Comparison of ENCODE assay signal across 8 cellular contexts in genomic region chr10:21535976-21536375, GRCh38. TPM values are rescaled to one million over a fixed set of nuclear protein-coding genes. Genes with fewer than 3 reads are reported as not detected.
A peak's percentile ranks its signal among the peaks of the same experiment; 100 is the strongest.
DNase-seq lines count a peak whose midpoint lies in the region; ATAC-seq and TF ChIP-seq lines count a peak whose summit lies in the region.
"Not testable (repeated sequence)": the region's sequence is repeated elsewhere in the genome, so short reads cannot be mapped to it uniquely, and the experiment has no call there.

No MANE protein-coding gene starts in this region.

- TF ChIP-seq CTCF in AG04450 (IDR thresholded peaks at IDR 0.05; ENCODE audit: low read depth, low read length); HFFc6 (IDR thresholded peaks at IDR 0.05); left ventricle myocardium inferior (IDR thresholded peaks at IDR 0.05; ENCODE audit: borderline replicate concordance); smooth muscle cell (IDR thresholded peaks at IDR 0.05; ENCODE audit: borderline replicate concordance, insufficient read depth, poor library complexity, severe bottlenecking): not testable (repeated sequence)

- not testable (repeated sequence) for H3K27ac ChIP-seq in AG04450 (ENCODE audit: low read depth, low read length)
- H3K27ac ChIP-seq in left ventricle myocardium inferior (replicated peaks): peak overlapping the region; percentile 99
- H3K27ac ChIP-seq in smooth muscle cell (ENCODE audit: low read depth): peak overlapping the region; percentile 49

- H3K27ac Mint-ChIP-seq in HFFc6 (peak overlapping the region; percentile 77), T-cell (peak overlapping the region; percentile 52 to 83)
- H3K27ac Mint-ChIP-seq in activated naive CD4-positive, alpha-beta T cell treated with anti-CD3 and anti-CD28 coated beads, Interleukin-2, amount 50 U/mL, for 24 hours: not testable (repeated sequence)
- H3K27ac Mint-ChIP-seq in effector memory CD8-positive, alpha-beta T cell: peak overlapping the region in 1 of 2 donors; percentile 46
- peak overlapping the region in 6 of 10 donors; percentile 15 to 90 (median 78) for H3K27ac Mint-ChIP-seq in naive thymus-derived CD8-positive, alpha-beta T cell

- not testable (repeated sequence) for H3K9ac ChIP-seq in smooth muscle cell (ENCODE audit: low read depth)

- peak overlapping the region; percentile 88 for H3K4me3 Mint-ChIP-seq in HFFc6
- H3K4me3 Mint-ChIP-seq in T-cell: peak overlapping the region; percentile 76 to 93 (median 80)
- peak overlapping the region; percentile 78 for H3K4me3 Mint-ChIP-seq in activated naive CD4-positive, alpha-beta T cell treated with anti-CD3 and anti-CD28 coated beads, Interleukin-2, amount 50 U/mL, for 24 hours
- H3K4me3 Mint-ChIP-seq in effector memory CD8-positive, alpha-beta T cell: peak overlapping the region; percentile 86 to 87
- peak overlapping the region; percentile 72 to 91 (median 82) for H3K4me3 Mint-ChIP-seq in naive thymus-derived CD8-positive, alpha-beta T cell

- H3K9me3 Mint-ChIP-seq in HFFc6; T-cell; activated naive CD4-positive, alpha-beta T cell treated with anti-CD3 and anti-CD28 coated beads, Interleukin-2, amount 50 U/mL, for 24 hours; effector memory CD8-positive, alpha-beta T cell; naive thymus-derived CD8-positive, alpha-beta T cell: not testable (repeated sequence)

- not testable (repeated sequence) for H3K27me3 Mint-ChIP-seq in HFFc6 (ENCODE audit: insufficient read depth); T-cell; activated naive CD4-positive, alpha-beta T cell treated with anti-CD3 and anti-CD28 coated beads, Interleukin-2, amount 50 U/mL, for 24 hours; effector memory CD8-positive, alpha-beta T cell; naive thymus-derived CD8-positive, alpha-beta T cell

- H3K4me1 ChIP-seq in left ventricle myocardium inferior: peaks cover 34% of the 10 kb centered on the region
- H3K4me1 ChIP-seq in smooth muscle cell (ENCODE audit: low read depth): peaks cover 30% of the 10 kb centered on the region

- not testable (repeated sequence) for H3K36me3 Mint-ChIP-seq in HFFc6 (ENCODE audit: low read depth); activated naive CD4-positive, alpha-beta T cell treated with anti-CD3 and anti-CD28 coated beads, Interleukin-2, amount 50 U/mL, for 24 hours
- peaks cover 22% of the 10 kb centered on the region for H3K36me3 Mint-ChIP-seq in T-cell
- H3K36me3 Mint-ChIP-seq in effector memory CD8-positive, alpha-beta T cell (ENCODE audit: insufficient read depth): peaks cover 51% of the 10 kb centered on the region
- H3K36me3 Mint-ChIP-seq in naive thymus-derived CD8-positive, alpha-beta T cell: peaks cover 0 to 38% (median 13%) of the 10 kb centered on the region in 3 donors

- H3K36me3 ChIP-seq in left ventricle myocardium inferior: peaks cover 38% of the 10 kb centered on the region
- not testable (repeated sequence) for H3K36me3 ChIP-seq in smooth muscle cell (ENCODE audit: low read depth)

- 92% methylated on average over 9 of the region's 9 CpGs for WGBS in smooth muscle cell (ENCODE audit: low lambda C conversion rate)

- ATAC-seq in T-cell (replicated peaks in 1 of 4); effector memory CD8-positive, alpha-beta T cell (replicated peaks); naive thymus-derived CD8-positive, alpha-beta T cell: not testable (repeated sequence)

- POLR2A ChIA-PET in AG04450 (lab: Yijun Ruan, JAX); naive thymus-derived CD8-positive, alpha-beta T cell (lab: Charles Lee): not testable (repeated sequence)
- POLR2A ChIA-PET in T-cell (lab: Charles Lee): interaction anchor here in 1 of 2 donors (0.6 kb wide), 1 partner anchor 18 kb away, joined by 8 read pairs; no protein-coding TSS in a partner anchor

- H3K9me3 ChIP-seq in AG04450 (ENCODE audit: control insufficient read depth, insufficient read depth, low read length); left ventricle myocardium inferior (replicated peaks); smooth muscle cell (replicated peaks; ENCODE audit: low read depth): not testable (repeated sequence)

- not testable (repeated sequence) for DNase-seq in AG04450 (ENCODE audit: low read depth, low spot score); HFFc6; T-cell; effector memory CD8-positive, alpha-beta T cell; left ventricle myocardium inferior; naive thymus-derived CD8-positive, alpha-beta T cell; smooth muscle cell (lab: John Stamatoyannopoulos, UW; ENCODE audit: unreplicated experiment)

- not testable (repeated sequence) for H2AFZ ChIP-seq in smooth muscle cell (ENCODE audit: low read depth)

- not testable (repeated sequence) for H3F3A ChIP-seq in smooth muscle cell (ENCODE audit: low read depth)

- peak overlapping the region; percentile 95 for H3K4me2 ChIP-seq in smooth muscle cell

- H4K20me1 ChIP-seq in smooth muscle cell (ENCODE audit: low read depth): peaks cover 53% of the 10 kb centered on the region

- H3K4me3 ChIP-seq in AG04450 (ENCODE audit: low read depth, low read length) (peak overlapping the region; percentile 78), left ventricle myocardium inferior (peak overlapping the region; percentile 81), smooth muscle cell (peak overlapping the region; percentile 64)

- peaks cover 74% of the 10 kb centered on the region for H3K79me2 ChIP-seq in smooth muscle cell (ENCODE audit: low read depth)

- H3K27me3 ChIP-seq in AG04450 (ENCODE audit: control insufficient read depth, insufficient read depth, low read length); left ventricle myocardium inferior (ENCODE audit: low read depth); smooth muscle cell (ENCODE audit: low read depth): not testable (repeated sequence)

- H3K4me1 Mint-ChIP-seq in HFFc6 (ENCODE audit: low read depth): peaks cover 26% of the 10 kb centered on the region
- H3K4me1 Mint-ChIP-seq in T-cell: peaks cover 18 to 30% (median 24%) of the 10 kb centered on the region in 3 donors
- peaks cover 28% of the 10 kb centered on the region for H3K4me1 Mint-ChIP-seq in activated naive CD4-positive, alpha-beta T cell treated with anti-CD3 and anti-CD28 coated beads, Interleukin-2, amount 50 U/mL, for 24 hours
- peaks cover 20 to 21% of the 10 kb centered on the region in 2 donors for H3K4me1 Mint-ChIP-seq in effector memory CD8-positive, alpha-beta T cell (ENCODE audit: low read depth in 2 of 2)
- peaks cover 9 to 26% (median 21%) of the 10 kb centered on the region in 4 donors for H3K4me1 Mint-ChIP-seq in naive thymus-derived CD8-positive, alpha-beta T cell

- intact Hi-C loops in left ventricle myocardium inferior (cut with micrococcal nuclease): not testable (repeated sequence)

- CTCF ChIA-PET in AG04450 (lab: Charles Lee): interaction anchor here (0.7 kb wide), 1 partner anchor 16 kb away, joined by 3 read pairs; no protein-coding TSS in a partner anchor
- CTCF ChIA-PET in T-cell (lab: Charles Lee): not testable (repeated sequence)

RNA-seq across cellular contexts. Expression of gene MLLT10, which starts 1.9 kb away (rescaled TPM):
- 35.3 and 41.0 TPM in 2 replicates for polyA plus RNA-seq in AG04450 (2011; rRNA removed)
- polyA minus RNA-seq in AG04450 (2011; rRNA and poly(A)+ RNA removed): 60.7 and 83.6 TPM in 2 replicates
- total RNA-seq in HFFc6 (2021; fragmentation: NEBNext Ultra II Directional; extraction: Animal tissue kit (Norgen Biotek cat#: 25700)): 10 to 100 TPM; 21.8 to 25.2 (median 22.9) TPM
- total RNA-seq in T-cell: 10 to 100 TPM; 57.7 to 76.5 (median 66.1) TPM
- total RNA-seq in left ventricle myocardium inferior: 18.7 TPM
- 10 to 100 TPM; 63.5 to 64.7 TPM for total RNA-seq in naive thymus-derived CD8-positive, alpha-beta T cell
- 1 to 10 TPM; 3.5 to 4.6 (median 4.4) TPM for polyA plus RNA-seq in naive thymus-derived CD8-positive, alpha-beta T cell
- total RNA-seq in smooth muscle cell: 43.6 and 44.6 TPM in 2 replicates
- 6.8 and 10.8 TPM in 2 replicates for polyA plus RNA-seq in smooth muscle cell

RNA-seq across cellular contexts. Expression of gene SKIDA1, which starts 10.5 kb away (rescaled TPM):
- 0.62 and 0.63 TPM in 2 replicates for polyA plus RNA-seq in AG04450 (2011; rRNA removed)
- 0.83 and 0.87 TPM in 2 replicates for polyA minus RNA-seq in AG04450 (2011; rRNA and poly(A)+ RNA removed)
- total RNA-seq in HFFc6 (2021; fragmentation: NEBNext Ultra II Directional; extraction: Animal tissue kit (Norgen Biotek cat#: 25700)): under 1 TPM; 0.35 to 0.71 (median 0.46) TPM
- under 1 TPM; 0.12 to 0.72 (median 0.57) TPM for total RNA-seq in T-cell
- total RNA-seq in left ventricle myocardium inferior: 2.7 TPM
- under 1 TPM in 1 of 2 experiments, not detected in 1; 0.08 TPM for total RNA-seq in naive thymus-derived CD8-positive, alpha-beta T cell
- polyA plus RNA-seq in naive thymus-derived CD8-positive, alpha-beta T cell: not detected
- total RNA-seq in smooth muscle cell: 1.2 and 1.8 TPM in 2 replicates
- polyA plus RNA-seq in smooth muscle cell: 0.50 and 0.53 TPM in 2 replicates
